In genomic region chr3:32432711-32433530, GRCh38 we compare ENCODE assay signal across 9 cellular contexts. TPM values are rescaled to one million over a fixed set of nuclear protein-coding genes. Genes with fewer than 3 reads are reported as not detected.
DNase-seq lines count a peak whose midpoint lies in the region; ATAC-seq and TF ChIP-seq lines count a peak whose summit lies in the region.
"Had no signal": no experiment of that assay in that cellular context is flagged by ENCODE, and none has a peak within 500 bp of the region (broad histone marks: within the 10 kb centered on the region; RNA-seq: fewer than 3 reads in every experiment).

No MANE protein-coding gene starts in this region.

- intact Hi-C loops in heart left ventricle (cut with DNase I) = no loop called here

- peak overlapping the region; percentile 23; the same call in 1 of the 2 replicates for H3K9ac ChIP-seq in KMS-11

- ATAC-seq in CD4-positive, CD25-positive, alpha-beta regulatory T cell (ENCODE audit: low read depth in 2 of 2) = peak; percentile 58 to 62
- ATAC-seq in heart left ventricle = no peak

- peaks cover 31 to 92% (median 71%) of the 10 kb centered on the region in 4 donors for H3K4me1 Mint-ChIP-seq in CD4-positive, CD25-positive, alpha-beta regulatory T cell

- peak overlapping the region; percentile 79 for H3K4me3 ChIP-seq in CD4-positive, CD25-positive, alpha-beta regulatory T cell (ENCODE audit: low read depth, low read length)
- H3K4me3 ChIP-seq in KMS-11 (IDR thresholded peaks at IDR 0.05; ENCODE audit: insufficient read depth, low read depth, low read length) (peak overlapping the region; percentile 9), heart left ventricle (peak overlapping the region in 1 of 12 donors; percentile 19)
- H3K4me3 ChIP-seq: SJSA1 had no signal

- no peak overlapping the region for H2AFZ ChIP-seq in KMS-11 (ENCODE audit: low read depth)

- no peak for TF ChIP-seq POLR2A in heart left ventricle (IDR thresholded peaks at IDR 0.05)

- peak in 2 of 3 donors; percentile 75 to 88 for DNase-seq in CD4-positive, CD25-positive, alpha-beta regulatory T cell
- DNase-seq in GM20000 (ENCODE audit: low spot score) = peak; percentile 55
- DNase-seq in fibroblast of gingiva (ENCODE audit: low read depth) = peak; percentile 18
- no peak for DNase-seq in NCI-H1417 (lab: John Stamatoyannopoulos, UW)
- DNase-seq in NCI-H1092 treated with DMSO at 0.1 percent for 48 hours (lab: John Stamatoyannopoulos, UW) = no peak
- no peak for DNase-seq in foreskin melanocyte
- no peak for DNase-seq in heart left ventricle

- H3K27ac ChIP-seq in CD4-positive, CD25-positive, alpha-beta regulatory T cell (ENCODE audit: insufficient read depth, low read length, poor library complexity, severe bottlenecking) = peak overlapping the region; percentile 93
- peak overlapping the region; percentile 88 for H3K27ac ChIP-seq in KMS-11
- H3K27ac ChIP-seq in heart left ventricle = peak overlapping the region in 1 of 12 donors; percentile 89
- H3K27ac ChIP-seq: SJSA1 had no signal

- TF ChIP-seq CTCF in GM20000 (IDR thresholded peaks at IDR 0.05; ENCODE audit: extremely low read depth, missing control alignments) (no peak), KMS-11 (conservative IDR thresholded peaks at IDR 0.05; ENCODE audit: low read depth, low read length) (no peak), heart left ventricle (IDR thresholded peaks at IDR 0.05) (no peak)

- H4K20me1 ChIP-seq in KMS-11 (ENCODE audit: insufficient read depth) = no peaks in the 10 kb centered on the region

- H3K9me3 ChIP-seq in CD4-positive, CD25-positive, alpha-beta regulatory T cell (ENCODE audit: control insufficient read depth in 2 of 2, low read length in 2 of 2) = no peaks in the 10 kb centered on the region
- no peaks in the 10 kb centered on the region for H3K9me3 ChIP-seq in heart left ventricle
- H3K9me3 ChIP-seq: SJSA1 had no signal

- peak overlapping the region; percentile 79 to 85 (median 81) for H3K4me3 Mint-ChIP-seq in CD4-positive, CD25-positive, alpha-beta regulatory T cell

- H3K36me3 ChIP-seq in CD4-positive, CD25-positive, alpha-beta regulatory T cell (ENCODE audit: control insufficient read depth, insufficient read depth, low read length) = no peaks in the 10 kb centered on the region
- H3K36me3 ChIP-seq in KMS-11 (ENCODE audit: insufficient read depth) = no peaks in the 10 kb centered on the region
- no peaks in the 10 kb centered on the region for H3K36me3 ChIP-seq in heart left ventricle
- H3K36me3 ChIP-seq: SJSA1 had no signal

- no peaks in the 10 kb centered on the region for H3K27me3 ChIP-seq in CD4-positive, CD25-positive, alpha-beta regulatory T cell (ENCODE audit: control insufficient read depth, insufficient read depth, low read length)
- no peaks in the 10 kb centered on the region for H3K27me3 ChIP-seq in KMS-11 (ENCODE audit: insufficient read depth, low read depth)
- no peaks in the 10 kb centered on the region for H3K27me3 ChIP-seq in heart left ventricle
- H3K27me3 ChIP-seq: SJSA1 had no signal

- H3K79me2 ChIP-seq in KMS-11 (ENCODE audit: insufficient read depth, low read depth) = peaks cover 49% of the 10 kb centered on the region

- H3K27me3 Mint-ChIP-seq in CD4-positive, CD25-positive, alpha-beta regulatory T cell = no peaks in the 10 kb centered on the region

- WGBS in heart left ventricle, 4 donors = 84 to 95% (median 90%) methylated on average over 12 of the region's 12 CpGs

- peaks cover 82% of the 10 kb centered on the region for H3K4me1 ChIP-seq in CD4-positive, CD25-positive, alpha-beta regulatory T cell (ENCODE audit: control insufficient read depth, insufficient read depth, low read length, poor library complexity, severe bottlenecking)
- H3K4me1 ChIP-seq in KMS-11 (ENCODE audit: low read depth, poor library complexity, severe bottlenecking) (peaks cover 99% of the 10 kb centered on the region), heart left ventricle (peaks cover 0 to 73% (median 0%) of the 10 kb centered on the region in 12 donors)
- H3K4me1 ChIP-seq: SJSA1 had no signal

- peak overlapping the region; percentile 91 for H3K4me2 ChIP-seq in KMS-11

- H3K27ac Mint-ChIP-seq in CD4-positive, CD25-positive, alpha-beta regulatory T cell = peak overlapping the region; percentile 98 to 99 (median 98)

- H3K36me3 Mint-ChIP-seq in CD4-positive, CD25-positive, alpha-beta regulatory T cell = no peaks in the 10 kb centered on the region

- H3K9me3 Mint-ChIP-seq in CD4-positive, CD25-positive, alpha-beta regulatory T cell = peaks cover 0 to 2% (median 0%) of the 10 kb centered on the region in 7 donors

RNA-seq across cellular contexts. Expression of gene CMTM7, which starts 41.3 kb away (rescaled TPM):
- total RNA-seq in CD4-positive, CD25-positive, alpha-beta regulatory T cell = 77.3 TPM
- polyA plus RNA-seq in CD4-positive, CD25-positive, alpha-beta regulatory T cell = 100 to 1,000 TPM; 141 to 231 (median 171) TPM
- total RNA-seq in heart left ventricle = 10 to 100 TPM in 1 of 9 donors, 1 to 10 TPM in 8; 2.3 to 16.8 (median 3.6) TPM
- 1 to 10 TPM; 2.7 to 3.8 TPM for polyA plus RNA-seq in heart left ventricle

Comparison
In these comparisons a context has a peak if more than half of its experiments do, and no peak if none do; other contexts are left out.
1. ATAC-seq: peak in CD4-positive, CD25-positive, alpha-beta regulatory T cell (2 of 2); none in heart left ventricle (0 of 4).
2. DNase-seq: peak in CD4-positive, CD25-positive, alpha-beta regulatory T cell (2 of 3), GM20000 (single experiment) and fibroblast of gingiva (single experiment); none in NCI-H1417 (0 of 3), NCI-H1092 treated with DMSO at 0.1 percent for 48 hours (single experiment), foreskin melanocyte (single experiment) and heart left ventricle (0 of 5).